In genomic region chr19:44758596-44758995, GRCh38 we compare ENCODE assay signal across 12 cellular contexts.
A peak's percentile ranks its signal among the peaks of the same experiment; 100 is the strongest.
DNase-seq lines count a peak whose midpoint lies in the region; ATAC-seq and TF ChIP-seq lines count a peak whose summit lies in the region.
"Had no signal": no experiment of that assay in that cellular context is flagged by ENCODE, and none has a peak within 500 bp of the region (broad histone marks: within the 10 kb centered on the region; RNA-seq: fewer than 3 reads in every experiment).

No MANE protein-coding gene starts in this region.

- no peak for ATAC-seq in GM21390 (IDR thresholded peaks at IDR 0.05; ENCODE audit: unreplicated experiment)
- ATAC-seq: activated T-cell treated with anti-CD3 and anti-CD28 coated beads, Interleukin-2, amount 50 U/mL, for 4 hours; PC-3; stimulated activated naive CD8-positive, alpha-beta T cell treated with anti-CD3 and anti-CD28 coated beads, Interleukin-15, amount 100 ng/mL, for 72 hours had no signal

- peak overlapping the region; percentile 61 for H3K4me3 ChIP-seq in HFF-Myc (replicated peaks; ENCODE audit: low read depth, low read length)
- peak overlapping the region; percentile 41 for H3K4me3 ChIP-seq in astrocyte of the cerebellum (ENCODE audit: low read depth, low read length)
- peak overlapping the region in 1 of 7 experiments; percentile 14 for H3K4me3 ChIP-seq in skin epidermis

- H3K27ac ChIP-seq in skin epidermis, result peak overlapping the region in 12 of 21 experiments; percentile 14 to 99 (median 98)
- H3K27ac ChIP-seq: KMS-11 had no signal

- in situ Hi-C loops in astrocyte of the cerebellum (cut with HindIII; ENCODE audit: low sequenced_read_pairs), result no loop called here

- no peak for TF ChIP-seq CTCF in HFF-Myc (IDR thresholded peaks at IDR 0.05; ENCODE audit: low read depth, low read length, missing control alignments)
- no peak for TF ChIP-seq CTCF in astrocyte of the cerebellum (IDR thresholded peaks at IDR 0.05; ENCODE audit: low read depth, low read length, missing control alignments)

- DNase-seq in HFF-Myc (ENCODE audit: extremely low read depth, low read depth) (no peak), astrocyte of the cerebellum (ENCODE audit: low read depth) (no peak), iPS-NIHi11 (ENCODE audit: low spot score) (peak; percentile 46), HuH-7 (ENCODE audit: low spot score) (no peak), NCI-H1105 treated with DMSO at 0.1 percent for 48 hours (lab: John Stamatoyannopoulos, UW) (no peak), HuH-7.5 (ENCODE audit: low spot score) (no peak)
- DNase-seq: activated T-cell treated with anti-CD3 and anti-CD28 coated beads, Interleukin-2, amount 50 U/mL, for 4 hours; PC-3; stimulated activated naive CD8-positive, alpha-beta T cell treated with anti-CD3 and anti-CD28 coated beads, Interleukin-15, amount 100 ng/mL, for 72 hours had no signal
